In the genomic region with DNA sequence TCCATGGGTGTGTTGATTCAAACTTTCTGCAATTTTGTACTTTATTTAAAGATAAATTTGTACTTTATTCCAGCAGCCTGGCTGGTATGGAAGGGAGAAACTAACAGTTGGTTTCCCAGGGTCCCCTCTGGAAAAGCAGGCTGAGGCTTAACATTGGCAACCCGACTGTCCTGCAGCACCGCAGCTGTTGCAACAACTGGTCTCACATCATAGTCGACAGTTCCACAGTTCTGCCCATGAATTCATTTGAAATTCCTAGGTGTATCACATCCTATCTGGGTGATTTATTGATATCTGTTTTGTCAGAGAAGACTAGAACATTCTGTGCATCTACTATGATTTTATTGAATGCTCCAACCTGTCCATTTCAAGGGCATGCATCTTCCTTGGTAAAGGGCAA, we compare ENCODE assay signal across 21 cellular contexts.
DNase-seq lines count a peak whose midpoint lies in the region; ATAC-seq and TF ChIP-seq lines count a peak whose summit lies in the region.
"Had no signal": no experiment of that assay in that cellular context is flagged by ENCODE, and none has a peak within 500 bp of the region (broad histone marks: within the 10 kb centered on the region; RNA-seq: fewer than 3 reads in every experiment).

No MANE protein-coding gene starts in this region.

- peaks cover 0 to 12% (median 0%) of the 10 kb centered on the region in 45 donors for H3K27me3 ChIP-seq in dorsolateral prefrontal cortex
- H3K27me3 ChIP-seq: BE2C; BLaER1 treated with 17β-estradiol and CSF1 and Interleukin-3, amounts not matched to agents 10 nM and 100 nM had no signal

- H3K27me3 Mint-ChIP-seq in effector memory CD8-positive, alpha-beta T cell: peaks cover 17 to 21% of the 10 kb centered on the region in 2 donors
- H3K27me3 Mint-ChIP-seq: CD4-positive, alpha-beta T cell had no signal

- peak; percentile 62 for DNase-seq in LHCN-M2 (ENCODE audit: low read depth)
- DNase-seq in dorsolateral prefrontal cortex: no peak
- peak; percentile 71 for DNase-seq in myocyte (ENCODE audit: low read depth)
- DNase-seq in OCI-M1 (lab: John Stamatoyannopoulos, UW): no peak
- DNase-seq in effector memory CD8-positive, alpha-beta T cell: no peak
- DNase-seq in retina: no peak
- DNase-seq in DMS53 treated with DMSO at 0.1 percent for 48 hours (lab: John Stamatoyannopoulos, UW; ENCODE audit: unreplicated experiment): no peak
- DNase-seq: 8988T; ACHN; AML-193; BE2C; Calu3; CD4-positive, alpha-beta T cell; COR-L47; DMS53; DND-41; H9 had no signal

- no peak overlapping the region for H3K4me3 ChIP-seq in dorsolateral prefrontal cortex
- H3K4me3 ChIP-seq: A549; BLaER1 treated with 17β-estradiol and CSF1 and Interleukin-3, amounts not matched to agents 10 nM and 100 nM had no signal

- peak overlapping the region in 52 of 59 donors; percentile 2 to 91 (median 60) for H3K27ac ChIP-seq in dorsolateral prefrontal cortex
- H3K27ac ChIP-seq: A549; BLaER1 treated with 17β-estradiol and CSF1 and Interleukin-3, amounts not matched to agents 10 nM and 100 nM had no signal

- H3K4me1 Mint-ChIP-seq in effector memory CD8-positive, alpha-beta T cell (ENCODE audit: low read depth in 2 of 2): peaks cover 1 to 4% of the 10 kb centered on the region in 2 donors

- ATAC-seq in effector memory CD8-positive, alpha-beta T cell (replicated peaks): no peak
- ATAC-seq: A549, HCT116 had no signal

- intact Hi-C loops in dorsolateral prefrontal cortex (cut with DNase I): loop anchor here in 1 of 2 donors (5.0 to 10.0 kb wide), 4 partner anchors 95 to 245 kb away; partner anchors contain the start of gene GATB

- H3K27ac Mint-ChIP-seq in effector memory CD8-positive, alpha-beta T cell: no peak overlapping the region
- H3K27ac Mint-ChIP-seq: CD14-positive monocyte; CD4-positive, alpha-beta T cell; H9 had no signal

- no peaks in the 10 kb centered on the region for H3K36me3 Mint-ChIP-seq in effector memory CD8-positive, alpha-beta T cell (ENCODE audit: insufficient read depth)
- H3K36me3 Mint-ChIP-seq: CD14-positive monocyte had no signal

- no peaks in the 10 kb centered on the region for H3K9me3 Mint-ChIP-seq in effector memory CD8-positive, alpha-beta T cell
- H3K9me3 Mint-ChIP-seq: CD4-positive, alpha-beta T cell; H9 had no signal

- no peak overlapping the region for H3K4me3 Mint-ChIP-seq in effector memory CD8-positive, alpha-beta T cell
- H3K4me3 Mint-ChIP-seq: CD4-positive, alpha-beta T cell; H9 had no signal

- no peak for TF ChIP-seq CTCF in dorsolateral prefrontal cortex (IDR thresholded peaks at IDR 0.05 in 54 of 56, conservative IDR thresholded peaks at IDR 0.05 in 2 of 56; ENCODE audit: low read depth in 1 of 56, partially characterized antibody in 56 of 56)

Comparison
In these comparisons a context has a peak if more than half of its experiments do, and no peak if none do; other contexts are left out.
1. DNase-seq: peak in LHCN-M2 (single experiment) and myocyte (single experiment); none in dorsolateral prefrontal cortex (0 of 10), OCI-M1 (single experiment), effector memory CD8-positive, alpha-beta T cell (0 of 3), retina (single experiment) and DMS53 treated with DMSO at 0.1 percent for 48 hours (single experiment).